15 cellular contexts compared by ENCODE assay signal in genomic region chr6:152277826-152278247, GRCh38.
A peak's percentile ranks its signal among the peaks of the same experiment; 100 is the strongest.
DNase-seq lines count a peak whose midpoint lies in the region; ATAC-seq and TF ChIP-seq lines count a peak whose summit lies in the region.
"Had no signal": no experiment of that assay in that cellular context is flagged by ENCODE, and none has a peak within 500 bp of the region (broad histone marks: within the 10 kb centered on the region; RNA-seq: fewer than 3 reads in every experiment).

No MANE protein-coding gene starts in this region.

- peaks cover 18% of the 10 kb centered on the region for H3K36me3 ChIP-seq in cardiac muscle cell

- peaks cover 6% of the 10 kb centered on the region for H3K4me1 ChIP-seq in cardiac muscle cell (ENCODE audit: low read depth)

- peak overlapping the region; percentile 2 for H3K4me3 Mint-ChIP-seq in progenitor cell of endocrine pancreas (ENCODE audit: low read depth)
- H3K4me3 Mint-ChIP-seq: activated CD8-positive, alpha-beta memory T cell treated with anti-CD3 and anti-CD28 coated beads, Interleukin-2, amount 10 ng/mL, durations not matched to agents 7 days and 5 days; activated naive CD4-positive, alpha-beta T cell treated with anti-CD3 and anti-CD28 coated beads for 36 hours; CD14-positive monocyte had no signal

- no peaks in the 10 kb centered on the region for H3K27me3 ChIP-seq in cardiac muscle cell

- H3K27me3 Mint-ChIP-seq in progenitor cell of endocrine pancreas = no peaks in the 10 kb centered on the region
- H3K27me3 Mint-ChIP-seq: activated CD8-positive, alpha-beta memory T cell treated with anti-CD3 and anti-CD28 coated beads, Interleukin-2, amount 10 ng/mL, durations not matched to agents 7 days and 5 days had no signal

- peak overlapping the region; percentile 85 for H3K27ac Mint-ChIP-seq in progenitor cell of endocrine pancreas
- H3K27ac Mint-ChIP-seq: activated CD8-positive, alpha-beta memory T cell treated with anti-CD3 and anti-CD28 coated beads, Interleukin-2, amount 10 ng/mL, durations not matched to agents 7 days and 5 days; activated naive CD4-positive, alpha-beta T cell treated with anti-CD3 and anti-CD28 coated beads for 36 hours had no signal

- TF ChIP-seq CTCF in cardiac muscle cell (IDR thresholded peaks at IDR 0.05; ENCODE audit: low read depth, low read length) (no peak), progenitor cell of endocrine pancreas (IDR thresholded peaks at IDR 0.05; ENCODE audit: unreplicated experiment) (no peak)

- peaks cover 11% of the 10 kb centered on the region for H3K4me1 Mint-ChIP-seq in progenitor cell of endocrine pancreas (ENCODE audit: low read depth)
- H3K4me1 Mint-ChIP-seq: CD14-positive monocyte had no signal

- peaks cover 12% of the 10 kb centered on the region for H3K36me3 Mint-ChIP-seq in progenitor cell of endocrine pancreas (ENCODE audit: insufficient read depth)

- peak; percentile 96 for DNase-seq in DMS53 (lab: John Stamatoyannopoulos, UW)
- DNase-seq in NCI-H524 (lab: John Stamatoyannopoulos, UW) = peak; percentile 78 to 96
- peak in 1 of 2 donors; percentile 77 for DNase-seq in cardiac muscle cell (ENCODE audit: low read depth in 1 of 2, low spot score in 1 of 2)
- DNase-seq in progenitor cell of endocrine pancreas (ENCODE audit: low spot score, unreplicated experiment) = peak; percentile 14
- no peak for DNase-seq in posterior vena cava (ENCODE audit: low spot score)
- DNase-seq: activated CD8-positive, alpha-beta memory T cell treated with anti-CD3 and anti-CD28 coated beads, Interleukin-2, amount 10 ng/mL, durations not matched to agents 7 days and 5 days; activated naive CD4-positive, alpha-beta T cell treated with anti-CD3 and anti-CD28 coated beads for 36 hours; effector memory CD4-positive, alpha-beta T cell; foreskin fibroblast; midbrain; posterior cingulate gyrus had no signal

- H3K27ac ChIP-seq in cardiac muscle cell = peak overlapping the region; percentile 49

- H3K4me3 ChIP-seq in cardiac muscle cell = no peak overlapping the region

- intact Hi-C loops in posterior vena cava (cut with DNase I) = no loop called here

- no peaks in the 10 kb centered on the region for H3K9me3 Mint-ChIP-seq in progenitor cell of endocrine pancreas (ENCODE audit: low read depth)
- H3K9me3 Mint-ChIP-seq: activated naive CD4-positive, alpha-beta T cell treated with anti-CD3 and anti-CD28 coated beads for 36 hours; CD14-positive monocyte had no signal

- no peak for ATAC-seq in HG03469 (IDR thresholded peaks at IDR 0.05; ENCODE audit: unreplicated experiment)
- no peak for ATAC-seq in HG03354 (IDR thresholded peaks at IDR 0.05; ENCODE audit: poor library complexity, severe bottlenecking, unreplicated experiment)
- ATAC-seq: activated CD8-positive, alpha-beta memory T cell treated with anti-CD3 and anti-CD28 coated beads, Interleukin-2, amount 10 ng/mL, durations not matched to agents 7 days and 5 days; SK-N-SH treated with all-trans-retinoic acid at 6 μM for 48 hours had no signal

- H3K9me3 ChIP-seq in cardiac muscle cell (ENCODE audit: low read depth) = no peaks in the 10 kb centered on the region
